21 cellular contexts compared by ENCODE assay signal in the genomic region with DNA sequence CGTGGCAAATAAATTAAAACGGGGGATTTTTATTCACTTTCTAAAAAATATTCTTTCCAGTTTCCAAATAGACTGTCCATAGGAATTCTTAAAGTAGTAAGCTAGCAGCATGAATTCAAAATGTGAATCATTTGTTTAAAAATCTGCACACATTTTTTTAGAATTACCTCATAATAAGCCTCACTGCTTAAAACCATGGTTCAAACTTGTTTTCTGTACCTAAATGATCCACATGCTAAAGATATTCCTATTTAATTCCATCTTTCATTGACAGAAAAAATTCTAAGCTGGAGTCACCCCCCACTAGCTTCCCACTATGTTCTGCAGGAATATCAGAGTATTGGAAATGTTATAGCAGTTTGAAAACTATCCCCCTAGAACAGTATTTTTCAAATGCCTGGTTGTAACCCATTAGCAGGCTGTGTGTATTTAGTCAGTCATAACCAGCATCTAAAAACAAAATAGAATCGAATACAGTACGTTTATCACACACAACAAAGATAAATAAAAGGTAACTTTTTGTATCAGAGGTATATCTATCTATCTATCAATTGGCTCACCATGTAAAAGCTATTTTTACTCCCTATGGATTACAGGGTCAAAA. TPM values are rescaled to one million over a fixed set of nuclear protein-coding genes. Genes with fewer than 3 reads are reported as not detected.
DNase-seq lines count a peak whose midpoint lies in the region; TF ChIP-seq lines count a peak whose summit lies in the region.
"Had no signal": no experiment of that assay in that cellular context is flagged by ENCODE, and none has a peak within 500 bp of the region (broad histone marks: within the 10 kb centered on the region; RNA-seq: fewer than 3 reads in every experiment).

No MANE protein-coding gene starts in this region.

- H3K4me3 ChIP-seq in fibroblast of the aortic adventitia (ENCODE audit: low read depth, low read length) (no peak overlapping the region), sigmoid colon (no peak overlapping the region)
- H3K4me3 ChIP-seq: dorsolateral prefrontal cortex, spleen, stomach had no signal

- intact Hi-C loops in sigmoid colon (cut with DNase I): no loop called here

- H3K27me3 ChIP-seq in sigmoid colon: no peaks in the 10 kb centered on the region
- H3K27me3 ChIP-seq: spleen, stomach had no signal

- peak overlapping the region; percentile 67 for H3K4me3 Mint-ChIP-seq in HFFc6
- H3K4me3 Mint-ChIP-seq: activated CD4-positive, alpha-beta T cell treated with anti-CD3 and anti-CD28 coated beads, Interleukin-2, amount 10 ng/mL, durations not matched to agents 24 days and 14 days; activated CD8-positive, alpha-beta memory T cell treated with anti-CD3 and anti-CD28 coated beads, Interleukin-2, amount 10 ng/mL, durations not matched to agents 7 days and 5 days; activated T-helper 1 cell treated with anti-CD3 and anti-CD28 coated beads, Interleukin-12 subunit alpha, Interleukin-12 subunit beta, Interleukin-2, Interleukin-4 antibody, amounts not matched to agents 30 ng/mL and 10 ng/mL and 1 ng/mL, durations not matched to agents 14 hours and 24 hours and 36 hours; type B pancreatic cell had no signal

- TF ChIP-seq CTCF in HFFc6 (IDR thresholded peaks at IDR 0.05) (no peak), fibroblast of the aortic adventitia (IDR thresholded peaks at IDR 0.05; ENCODE audit: insufficient read depth, low read length) (no peak), sigmoid colon (IDR thresholded peaks at IDR 0.05) (no peak)

- no peak overlapping the region for H3K27ac ChIP-seq in sigmoid colon
- H3K27ac ChIP-seq: dorsolateral prefrontal cortex, spleen, stomach had no signal

- no peaks in the 10 kb centered on the region for H3K36me3 ChIP-seq in sigmoid colon
- H3K36me3 ChIP-seq: spleen, stomach had no signal

- peaks cover 0 to 8% (median 0%) of the 10 kb centered on the region in 4 donors for H3K4me1 ChIP-seq in sigmoid colon
- H3K4me1 ChIP-seq: spleen, stomach had no signal

- no peaks in the 10 kb centered on the region for H3K27me3 Mint-ChIP-seq in HFFc6 (ENCODE audit: insufficient read depth)
- H3K27me3 Mint-ChIP-seq: activated CD4-positive, alpha-beta T cell treated with anti-CD3 and anti-CD28 coated beads, Interleukin-2, amount 10 ng/mL, durations not matched to agents 24 days and 14 days; activated CD8-positive, alpha-beta memory T cell treated with anti-CD3 and anti-CD28 coated beads, Interleukin-2, amount 10 ng/mL, durations not matched to agents 7 days and 5 days; type B pancreatic cell had no signal

- DNase-seq in HFFc6 (peak; percentile 56), astrocyte of the hippocampus (ENCODE audit: low read depth, low spot score) (peak; percentile 19), fibroblast of the aortic adventitia (ENCODE audit: low read depth) (peak; percentile 46), DMS53 treated with DMSO at 0.1 percent for 48 hours (lab: John Stamatoyannopoulos, UW; ENCODE audit: unreplicated experiment) (no peak), sigmoid colon (no peak), NCI-H510A (lab: John Stamatoyannopoulos, UW) (no peak), cerebellar nuclear complex (lab: John Stamatoyannopoulos, UW) (no peak)
- DNase-seq: activated CD8-positive, alpha-beta memory T cell treated with anti-CD3 and anti-CD28 coated beads, Interleukin-2, amount 10 ng/mL, durations not matched to agents 7 days and 5 days; Caco-2; dorsolateral prefrontal cortex; left cardiac atrium; midbrain; NCI-H187; SIG-M5; spleen; stimulated activated CD4-positive, alpha-beta T cell treated with anti-CD3 and anti-CD28 coated beads, Interleukin-4, amount 100 ng/mL, for 4 hours; stomach had no signal

- H3K4me1 Mint-ChIP-seq in HFFc6 (ENCODE audit: low read depth): peaks cover 33% of the 10 kb centered on the region
- H3K4me1 Mint-ChIP-seq: activated CD4-positive, alpha-beta T cell treated with anti-CD3 and anti-CD28 coated beads, Interleukin-2, amount 10 ng/mL, durations not matched to agents 24 days and 14 days; activated CD8-positive, alpha-beta memory T cell treated with anti-CD3 and anti-CD28 coated beads, Interleukin-2, amount 10 ng/mL, durations not matched to agents 7 days and 5 days had no signal

- H3K9me3 ChIP-seq in sigmoid colon: no peaks in the 10 kb centered on the region
- H3K9me3 ChIP-seq: Caco-2, spleen, stomach had no signal

- H3K36me3 Mint-ChIP-seq in HFFc6 (ENCODE audit: low read depth): no peaks in the 10 kb centered on the region
- H3K36me3 Mint-ChIP-seq: activated CD8-positive, alpha-beta memory T cell treated with anti-CD3 and anti-CD28 coated beads, Interleukin-2, amount 10 ng/mL, durations not matched to agents 7 days and 5 days; activated naive CD4-positive, alpha-beta T cell treated with anti-CD3 and anti-CD28 coated beads, Interleukin-2, amount 50 U/mL, for 72 hours; type B pancreatic cell had no signal

- H3K9me3 Mint-ChIP-seq in HFFc6: no peaks in the 10 kb centered on the region
- H3K9me3 Mint-ChIP-seq: activated CD4-positive, alpha-beta T cell treated with anti-CD3 and anti-CD28 coated beads, Interleukin-2, amount 10 ng/mL, durations not matched to agents 24 days and 14 days; activated naive CD4-positive, alpha-beta T cell treated with anti-CD3 and anti-CD28 coated beads, Interleukin-2, amount 50 U/mL, for 72 hours; activated T-helper 1 cell treated with anti-CD3 and anti-CD28 coated beads, Interleukin-12 subunit alpha, Interleukin-12 subunit beta, Interleukin-2, Interleukin-4 antibody, amounts not matched to agents 30 ng/mL and 10 ng/mL and 1 ng/mL, durations not matched to agents 14 hours and 24 hours and 36 hours; type B pancreatic cell had no signal

- peak overlapping the region; percentile 77 for H3K27ac Mint-ChIP-seq in HFFc6
- H3K27ac Mint-ChIP-seq: activated CD4-positive, alpha-beta T cell treated with anti-CD3 and anti-CD28 coated beads, Interleukin-2, amount 10 ng/mL, durations not matched to agents 24 days and 14 days; activated CD8-positive, alpha-beta memory T cell treated with anti-CD3 and anti-CD28 coated beads, Interleukin-2, amount 10 ng/mL, durations not matched to agents 7 days and 5 days; activated naive CD4-positive, alpha-beta T cell treated with anti-CD3 and anti-CD28 coated beads, Interleukin-2, amount 50 U/mL, for 72 hours; activated T-helper 1 cell treated with anti-CD3 and anti-CD28 coated beads, Interleukin-12 subunit alpha, Interleukin-12 subunit beta, Interleukin-2, Interleukin-4 antibody, amounts not matched to agents 30 ng/mL and 10 ng/mL and 1 ng/mL, durations not matched to agents 14 hours and 24 hours and 36 hours; type B pancreatic cell had no signal

- TF ChIP-seq POLR2A in sigmoid colon (IDR thresholded peaks at IDR 0.05): no peak

- 88% methylated on average over 4 of the region's 4 CpGs for WGBS in sigmoid colon, 2 donors

- no peak for TF ChIP-seq EP300 in sigmoid colon (IDR thresholded peaks at IDR 0.05)

RNA-seq across cellular contexts. Expression of a gene that starts 11.2 kb away (rescaled TPM):
- 10 to 100 TPM in 3 of 6 experiments, 1 to 10 TPM in 3; 6.5 to 12.3 (median 10.2) TPM for total RNA-seq in HFFc6 (2021; fragmentation: NEBNext Ultra II Directional; extraction: Animal tissue kit (Norgen Biotek cat#: 25700))
- total RNA-seq in fibroblast of the aortic adventitia (ENCODE audit: low replicate concordance) (11.3 and 13.6 TPM in 2 replicates), sigmoid colon (10 to 100 TPM in 2 of 4 donors, 1 to 10 TPM in 2; 5.5 to 14.9 (median 10.5) TPM)
- polyA plus RNA-seq in sigmoid colon: 1 to 10 TPM in 1 of 3 donors, under 1 TPM in 2; under 0.01 to 2.7 (median 0.46) TPM

Comparison
In these comparisons a context has a peak if more than half of its experiments do, and no peak if none do; other contexts are left out.
1. DNase-seq: peak in HFFc6 (single experiment), astrocyte of the hippocampus (single experiment) and fibroblast of the aortic adventitia (single experiment); none in DMS53 treated with DMSO at 0.1 percent for 48 hours (single experiment), sigmoid colon (single experiment), NCI-H510A (single experiment) and cerebellar nuclear complex (0 of 2).